In the genomic region with DNA sequence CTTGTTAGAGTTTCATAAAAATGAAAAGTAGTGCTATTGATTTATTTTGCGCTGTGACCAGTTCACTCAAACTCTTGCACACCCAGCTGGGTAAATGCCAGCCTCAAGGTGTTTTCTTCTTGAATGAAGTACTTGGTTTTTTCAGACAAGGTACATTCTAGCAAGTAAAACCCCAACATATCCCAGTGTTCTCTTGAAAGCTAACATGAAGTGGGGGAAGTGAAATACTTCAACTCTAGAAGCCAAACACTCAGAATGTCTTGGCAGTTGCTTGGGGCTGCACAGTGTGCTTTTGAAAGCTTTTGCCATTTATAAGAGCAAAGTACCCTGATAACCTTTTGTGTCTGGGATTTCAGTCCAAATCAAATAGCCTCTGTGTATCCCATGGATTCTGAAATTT, we compare ENCODE assay signal across 12 cellular contexts.
"Had no signal": no experiment of that assay in that cellular context is flagged by ENCODE, and none has a peak within 500 bp of the region (broad histone marks: within the 10 kb centered on the region; RNA-seq: fewer than 3 reads in every experiment).

No MANE protein-coding gene starts in this region.

- H3K27me3 ChIP-seq: suprapubic skin had no signal

- H3K36me3 ChIP-seq: suprapubic skin had no signal

- FAIRE-seq: urothelium cell line had no signal

- H3K9me3 ChIP-seq: SK-N-SH, suprapubic skin had no signal

- H3K27ac ChIP-seq: parathyroid adenoma, suprapubic skin had no signal

- H3K4me1 ChIP-seq: parathyroid adenoma had no signal

- ATAC-seq: effector memory CD8-positive, alpha-beta T cell; stimulated activated naive B cell treated with anti-CD40 and anti-IgM and Interleukin-4, amounts not matched to agents 10 μg/mL and 1 μg/mL and 100 μg/mL, for 72 hours; WTC11 had no signal

- DNase-seq: activated CD4-positive, alpha-beta T cell treated with anti-CD3 and anti-CD28 coated beads for 48 hours; activated CD8-positive, alpha-beta memory T cell treated with anti-CD3 and anti-CD28 coated beads for 24 hours; activated naive CD4-positive, alpha-beta T cell treated with anti-CD3 and anti-CD28 coated beads for 36 hours; effector memory CD8-positive, alpha-beta T cell; glutamatergic neuron; SK-N-SH; stimulated activated CD4-positive, alpha-beta T cell treated with anti-CD3 and anti-CD28 coated beads, Interleukin-2, amount 100 ng/mL, for 24 hours; stimulated activated naive B cell treated with anti-CD40 and anti-IgM and Interleukin-4, amounts not matched to agents 10 μg/mL and 1 μg/mL and 100 μg/mL, for 72 hours had no signal

- H3K4me3 ChIP-seq: suprapubic skin had no signal
